In genomic region chr4:17437396-17437795, GRCh38 we compare ENCODE assay signal across 15 cellular contexts.
DNase-seq lines count a peak whose midpoint lies in the region; ATAC-seq and TF ChIP-seq lines count a peak whose summit lies in the region.
"Had no signal": no experiment of that assay in that cellular context is flagged by ENCODE, and none has a peak within 500 bp of the region (broad histone marks: within the 10 kb centered on the region; RNA-seq: fewer than 3 reads in every experiment).

No MANE protein-coding gene starts in this region.

- in situ Hi-C loops in GM13976 (cut with MboI; ENCODE audit: low sequenced_read_pairs, unreplicated experiment) = no loop called here

- TF ChIP-seq CTCF in right atrium auricular region (IDR thresholded peaks at IDR 0.05) (no peak), spleen (IDR thresholded peaks at IDR 0.05 in 8 of 11, conservative IDR thresholded peaks at IDR 0.05 in 3 of 11) (no peak), GM13976 (IDR thresholded peaks at IDR 0.05; ENCODE audit: borderline replicate concordance, control extremely low read depth, extremely low read depth, insufficient read depth, missing control alignments) (no peak)

- H3K36me3 ChIP-seq in right atrium auricular region = no peaks in the 10 kb centered on the region
- H3K36me3 ChIP-seq in spleen = no peaks in the 10 kb centered on the region
- H3K36me3 ChIP-seq: BLaER1 had no signal

- WGBS in spleen, 5 donors = 66 to 81% (median 76%) methylated on average over 11 of the region's 11 CpGs

- intact Hi-C loops in Right ventricle myocardium superior (cut with DNase I) (no loop called here), left colon (cut with DNase I, micrococcal nuclease) (no loop called here), spleen (cut with DNase I; ENCODE audit: low total_unique reads) (no loop called here)

- H3K27ac ChIP-seq in right atrium auricular region (no peak overlapping the region), spleen (peak overlapping the region; percentile 46 to 79 (median 60))
- H3K27ac ChIP-seq: BLaER1 had no signal

- H3K9me3 ChIP-seq in right atrium auricular region (no peaks in the 10 kb centered on the region), spleen (peaks cover 0 to 39% (median 14%) of the 10 kb centered on the region in 8 donors)

- no peak for ATAC-seq in Right ventricle myocardium superior (ENCODE audit: poor library complexity)
- ATAC-seq in esophagus mucosa = peak; percentile 18
- ATAC-seq in left colon = peak; percentile 75
- no peak for ATAC-seq in HG02970 (IDR thresholded peaks at IDR 0.05; ENCODE audit: low FRiP score, unreplicated experiment)
- ATAC-seq: HepG2 had no signal

- DNase-seq in Right ventricle myocardium superior (peak; percentile 43), right atrium auricular region (ENCODE audit: low spot score) (no peak), left colon (peak in 1 of 2 donors; percentile 13), spleen (peak; percentile 79), GM13976 (ENCODE audit: low spot score) (no peak), superior temporal gyrus (ENCODE audit: extremely low spot score) (no peak)
- DNase-seq: 8988T; CD4-positive, alpha-beta memory T cell; DMS153; DMS79; GDM1 had no signal

- no peaks in the 10 kb centered on the region for H3K4me1 ChIP-seq in right atrium auricular region
- H3K4me1 ChIP-seq in spleen = no peaks in the 10 kb centered on the region
- H3K4me1 ChIP-seq: BLaER1 had no signal

- no peak overlapping the region for H3K4me3 ChIP-seq in right atrium auricular region
- no peak overlapping the region for H3K4me3 ChIP-seq in spleen
- H3K4me3 ChIP-seq: BLaER1 had no signal

- TF ChIP-seq POLR2A in spleen (IDR thresholded peaks at IDR 0.05) = no peak

- H3K27me3 ChIP-seq in right atrium auricular region = no peaks in the 10 kb centered on the region
- no peaks in the 10 kb centered on the region for H3K27me3 ChIP-seq in spleen (replicated peaks in 1 of 7)
- H3K27me3 ChIP-seq: BLaER1 had no signal

Comparison
In these comparisons a context has a peak if more than half of its experiments do, and no peak if none do; other contexts are left out.
1. DNase-seq: peak in Right ventricle myocardium superior (single experiment) and spleen (single experiment); none in right atrium auricular region (single experiment), GM13976 (single experiment) and superior temporal gyrus (single experiment).
2. ATAC-seq: peak in esophagus mucosa (single experiment) and left colon (single experiment); none in Right ventricle myocardium superior (single experiment) and HG02970 (single experiment).
3. H3K27ac ChIP-seq: peak in spleen (8 of 8); none in right atrium auricular region (0 of 2).